ENCODE assay signal across 1 cellular context in genomic region chr10:78959901-78960300, GRCh38.
TF ChIP-seq lines count a peak whose summit lies in the region.

No MANE protein-coding gene starts in this region.

TF ChIP-seq in GM23338, 12 proteins besides CTCF, POLR2A, EP300 and RAD21 (continued from another document):
- TF ChIP-seq ZNF462 (CRISPR knock-in tag; IDR thresholded peaks at IDR 0.05): no peak
